ENCODE assay signal across 8 cellular contexts in genomic region chr5:115295775-115296129, GRCh38. TPM values are rescaled to one million over a fixed set of nuclear protein-coding genes. Genes with fewer than 3 reads are reported as not detected.
DNase-seq lines count a peak whose midpoint lies in the region; ATAC-seq, FAIRE-seq and TF ChIP-seq lines count a peak whose summit lies in the region.

No MANE protein-coding gene starts in this region.

- peaks cover 13% of the 10 kb centered on the region for H3K4me1 ChIP-seq in CD8-positive, alpha-beta memory T cell (ENCODE audit: insufficient read depth, low read length)
- H3K4me1 ChIP-seq in HAP-1 (peaks cover 5% of the 10 kb centered on the region; the same call in 1 of the 2 replicates), heart right ventricle (peaks cover 0 to 18% (median 8%) of the 10 kb centered on the region in 9 donors)

- H3K27me3 ChIP-seq in CD8-positive, alpha-beta memory T cell (ENCODE audit: insufficient read depth, low read length, poor library complexity, severe bottlenecking), result no peaks in the 10 kb centered on the region
- H3K27me3 ChIP-seq in HAP-1 (ENCODE audit: low read depth) (no peaks in the 10 kb centered on the region), heart right ventricle (no peaks in the 10 kb centered on the region)

- in situ Hi-C loops in HAP-1 (cut with MboI; ENCODE audit: low sequenced_read_pairs), result loop anchor here (25.0 kb wide), 1 partner anchor 767 kb away; no protein-coding TSS in a partner anchor

- FAIRE-seq in RCC 7860 (lab: Jason Lieb, UNC), result no peak

- intact Hi-C loops in heart right ventricle (cut with DNase I), result no loop called here

- POLR2A ChIA-PET in CD8-positive, alpha-beta memory T cell (lab: Charles Lee), result interaction anchor here (0.8 to 1.3 kb wide), 2 partner anchors 9 to 34 kb away, joined by 3 to 6 read pairs; partner anchors contain the start of gene PGGT1B

- TF ChIP-seq CTCF in heart right ventricle (IDR thresholded peaks at IDR 0.05), result no peak

- H3K36me3 ChIP-seq in CD8-positive, alpha-beta memory T cell (ENCODE audit: insufficient read depth, low read length), result no peaks in the 10 kb centered on the region
- H3K36me3 ChIP-seq in HAP-1 (replicated peaks), result no peaks in the 10 kb centered on the region
- no peaks in the 10 kb centered on the region for H3K36me3 ChIP-seq in heart right ventricle

- H3K4me3 Mint-ChIP-seq in CD8-positive, alpha-beta memory T cell, result peak overlapping the region; percentile 75 to 95 (median 89)

- no peak for DNase-seq in CD8-positive, alpha-beta memory T cell
- DNase-seq in HAP-1 (ENCODE audit: low spot score in 2 of 2) (no peak), SW480 (ENCODE audit: low spot score) (peak; percentile 63), heart right ventricle (no peak), skeletal muscle cell (ENCODE audit: low read depth) (no peak), RCC 7860 (ENCODE audit: low spot score) (no peak), NCI-H1417 (lab: John Stamatoyannopoulos, UW) (no peak)
- no peak for DNase-seq in activated CD4-positive, CD25-positive, alpha-beta regulatory T cell (lab: John Stamatoyannopoulos, UW)

- H3K27ac ChIP-seq in CD8-positive, alpha-beta memory T cell (ENCODE audit: low read depth, low read length), result peak overlapping the region; percentile 28
- H3K27ac ChIP-seq in heart right ventricle, result peak overlapping the region in 6 of 10 donors; percentile 64 to 86 (median 76)

- CTCF ChIA-PET in CD8-positive, alpha-beta memory T cell (lab: Charles Lee), result interaction anchor here (0.9 to 2.1 kb wide), 5 partner anchors 14 to 789 kb away, joined by 3 to 8 read pairs (median 4); partner anchors contain the start of gene COMMD10

- no peaks in the 10 kb centered on the region for H3K9me3 ChIP-seq in CD8-positive, alpha-beta memory T cell (ENCODE audit: low read length)
- H3K9me3 ChIP-seq in HAP-1 (no peaks in the 10 kb centered on the region), heart right ventricle (peaks cover 0 to 17% (median 3%) of the 10 kb centered on the region in 11 donors)

- ATAC-seq in heart right ventricle, result peak; percentile 22 to 62 (median 50)

- peak overlapping the region; percentile 47 for H3K4me3 ChIP-seq in CD8-positive, alpha-beta memory T cell (ENCODE audit: low read length)
- H3K4me3 ChIP-seq in HAP-1 (peak overlapping the region; percentile 58), heart right ventricle (peak overlapping the region; percentile 84 to 98 (median 94)), skeletal muscle cell (ENCODE audit: low read depth, low read length) (peak overlapping the region; percentile 81)

- H3K36me3 Mint-ChIP-seq in CD8-positive, alpha-beta memory T cell, result peaks cover 0 to 14% (median 4%) of the 10 kb centered on the region in 3 donors

- peaks cover 0 to 12% (median 6%) of the 10 kb centered on the region in 5 donors for H3K9me3 Mint-ChIP-seq in CD8-positive, alpha-beta memory T cell

- WGBS in heart right ventricle, 2 donors, result 10 to 14% methylated on average over 11 of the region's 11 CpGs

- H3K27me3 Mint-ChIP-seq in CD8-positive, alpha-beta memory T cell, result peaks cover 0 to 1% of the 10 kb centered on the region in 2 donors

- H3K4me1 Mint-ChIP-seq in CD8-positive, alpha-beta memory T cell, result peaks cover 7 to 19% (median 9%) of the 10 kb centered on the region in 3 donors

- H3K27ac Mint-ChIP-seq in CD8-positive, alpha-beta memory T cell, result peak overlapping the region; percentile 0 to 95 (median 71)

RNA-seq across cellular contexts. Expression of gene CCDC112, which starts 0.7 kb away (rescaled TPM):
- 1 to 10 TPM; 1.6 to 2.2 TPM for total RNA-seq in CD8-positive, alpha-beta memory T cell
- polyA plus RNA-seq in CD8-positive, alpha-beta memory T cell, result 4.8 TPM
- total RNA-seq in heart right ventricle, result 1 to 10 TPM; 3.3 to 7.5 (median 4.8) TPM
- 10 to 100 TPM in 1 of 2 donors, 1 to 10 TPM in 1; 3.0 to 10.8 TPM for polyA plus RNA-seq in heart right ventricle

RNA-seq across cellular contexts. Expression of gene PGGT1B, which starts 33.1 kb away (rescaled TPM):
- 10 to 100 TPM; 44.0 to 46.1 TPM for total RNA-seq in CD8-positive, alpha-beta memory T cell
- 12.5 TPM for polyA plus RNA-seq in CD8-positive, alpha-beta memory T cell
- 10 to 100 TPM; 21.1 to 31.7 (median 28.7) TPM for total RNA-seq in heart right ventricle
- polyA plus RNA-seq in heart right ventricle, result 1 to 10 TPM; 2.0 to 2.8 TPM
